In genomic region chr12:63804746-63805145, GRCh38 we compare ENCODE assay signal across 21 cellular contexts. TPM values are rescaled to one million over a fixed set of nuclear protein-coding genes. Genes with fewer than 3 reads are reported as not detected.
"Had no signal": no experiment of that assay in that cellular context is flagged by ENCODE, and none has a peak within 500 bp of the region (broad histone marks: within the 10 kb centered on the region; RNA-seq: fewer than 3 reads in every experiment).

No MANE protein-coding gene starts in this region.

- H3K4me1 Mint-ChIP-seq: activated CD4-positive, alpha-beta memory T cell treated with anti-CD3 and anti-CD28 coated beads, Interleukin-2, amount 10 ng/mL, durations not matched to agents 7 days and 5 days; activated CD4-positive, alpha-beta T cell treated with anti-CD3 and anti-CD28 coated beads, Interleukin-2, amount 10 ng/mL, durations not matched to agents 7 days and 5 days; activated naive CD8-positive, alpha-beta T cell treated with anti-CD3 and anti-CD28 coated beads, Interleukin-2, amount 10 ng/mL, durations not matched to agents 7 days and 5 days had no signal

- H3K27ac ChIP-seq: ascending aorta, body of pancreas, SJSA1 had no signal

- H3K27me3 Mint-ChIP-seq: activated CD4-positive, alpha-beta memory T cell treated with anti-CD3 and anti-CD28 coated beads, Interleukin-2, amount 10 ng/mL, durations not matched to agents 7 days and 5 days; activated CD4-positive, alpha-beta T cell treated with anti-CD3 and anti-CD28 coated beads, Interleukin-2, amount 10 ng/mL, durations not matched to agents 7 days and 5 days; activated naive CD8-positive, alpha-beta T cell treated with anti-CD3 and anti-CD28 coated beads, Interleukin-2, amount 10 ng/mL, durations not matched to agents 7 days and 5 days had no signal

- H3K9me3 Mint-ChIP-seq: activated CD4-positive, alpha-beta memory T cell treated with anti-CD3 and anti-CD28 coated beads, Interleukin-2, amount 10 ng/mL, durations not matched to agents 7 days and 5 days; activated CD4-positive, alpha-beta T cell treated with anti-CD3 and anti-CD28 coated beads, Interleukin-2, amount 10 ng/mL, durations not matched to agents 7 days and 5 days; activated naive CD8-positive, alpha-beta T cell treated with anti-CD3 and anti-CD28 coated beads, Interleukin-2, amount 10 ng/mL, durations not matched to agents 7 days and 5 days; T-helper 1 cell treated with Interleukin-12 subunit alpha and Interleukin-12 subunit beta and Interleukin-4 antibody, amounts not matched to agents 30 μg/mL and 1 μg/mL, for 36 hours had no signal

- H3K27ac Mint-ChIP-seq: activated CD4-positive, alpha-beta memory T cell treated with anti-CD3 and anti-CD28 coated beads, Interleukin-2, amount 10 ng/mL, durations not matched to agents 7 days and 5 days; activated CD4-positive, alpha-beta T cell treated with anti-CD3 and anti-CD28 coated beads, Interleukin-2, amount 10 ng/mL, durations not matched to agents 7 days and 5 days; activated naive CD8-positive, alpha-beta T cell treated with anti-CD3 and anti-CD28 coated beads, Interleukin-2, amount 10 ng/mL, durations not matched to agents 7 days and 5 days; T-helper 1 cell treated with Interleukin-12 subunit alpha and Interleukin-12 subunit beta and Interleukin-4 antibody, amounts not matched to agents 30 μg/mL and 1 μg/mL, for 36 hours had no signal

- H3K4me3 Mint-ChIP-seq: activated CD4-positive, alpha-beta memory T cell treated with anti-CD3 and anti-CD28 coated beads, Interleukin-2, amount 10 ng/mL, durations not matched to agents 7 days and 5 days; activated CD4-positive, alpha-beta T cell treated with anti-CD3 and anti-CD28 coated beads, Interleukin-2, amount 10 ng/mL, durations not matched to agents 7 days and 5 days; activated naive CD8-positive, alpha-beta T cell treated with anti-CD3 and anti-CD28 coated beads, Interleukin-2, amount 10 ng/mL, durations not matched to agents 7 days and 5 days; T-helper 1 cell treated with Interleukin-12 subunit alpha and Interleukin-12 subunit beta and Interleukin-4 antibody, amounts not matched to agents 30 μg/mL and 1 μg/mL, for 36 hours had no signal

- ATAC-seq: body of pancreas, SK-N-SH treated with all-trans-retinoic acid at 6 μM for 48 hours had no signal

- H3K4me3 ChIP-seq: ascending aorta, body of pancreas, SJSA1 had no signal

- DNase-seq: activated CD4-positive, alpha-beta memory T cell treated with anti-CD3 and anti-CD28 coated beads, Interleukin-2, amount 10 ng/mL, durations not matched to agents 7 days and 5 days; activated CD4-positive, alpha-beta T cell treated with anti-CD3 and anti-CD28 coated beads, Interleukin-2, amount 10 ng/mL, durations not matched to agents 7 days and 5 days; activated CD4-positive, CD25-positive, alpha-beta regulatory T cell; activated naive CD4-positive, alpha-beta T cell treated with anti-CD3 and anti-CD28 coated beads, Interleukin-2, amount 50 U/mL, for 16 hours; activated naive CD8-positive, alpha-beta T cell treated with anti-CD3 and anti-CD28 coated beads, Interleukin-2, amount 10 ng/mL, durations not matched to agents 7 days and 5 days; body of pancreas; central memory CD4-positive, alpha-beta T cell; KG1; NCI-H1092 treated with DMSO at 0.1 percent for 48 hours; NCI-H1417 treated with DMSO at 0.1 percent for 48 hours; NCI-H1694; NCI-H2029; NCI-H510A treated with DMSO at 0.1 percent for 48 hours; PC-3; SHP77; SW 1271; T-helper 9 cell had no signal

RNA-seq across cellular contexts. Expression of gene SRGAP1, which starts 39.8 kb away (rescaled TPM):
- total RNA-seq: activated CD4-positive, alpha-beta memory T cell treated with anti-CD3 and anti-CD28 coated beads, Interleukin-2, amount 10 ng/mL, durations not matched to agents 7 days and 5 days; activated CD4-positive, alpha-beta T cell treated with anti-CD3 and anti-CD28 coated beads, Interleukin-2, amount 10 ng/mL, durations not matched to agents 7 days and 5 days had no signal
